ENCODE assay signal across 11 cellular contexts in genomic region chr1:159141584-159142518, GRCh38.
DNase-seq lines count a peak whose midpoint lies in the region; ATAC-seq and TF ChIP-seq lines count a peak whose summit lies in the region.
"Had no signal": no experiment of that assay in that cellular context is flagged by ENCODE, and none has a peak within 500 bp of the region (broad histone marks: within the 10 kb centered on the region; RNA-seq: fewer than 3 reads in every experiment).

No MANE protein-coding gene starts in this region.

- H3K9me3 ChIP-seq in RWPE2 (ENCODE audit: severe bottlenecking): no peaks in the 10 kb centered on the region
- H3K9me3 ChIP-seq: HAP-1 had no signal

- ATAC-seq in RWPE2 (ENCODE audit: low read depth): peak; percentile 46
- ATAC-seq in GM18505 (IDR thresholded peaks at IDR 0.05; ENCODE audit: unreplicated experiment): no peak
- ATAC-seq in stimulated activated memory B cell treated with anti-CD40 and anti-IgM and Interleukin-4, amounts not matched to agents 10 μg/mL and 1 μg/mL and 100 μg/mL, for 72 hours: no peak

- no peak overlapping the region for H3K4me3 Mint-ChIP-seq in stimulated activated memory B cell treated with anti-CD40 and anti-IgM and Interleukin-4, amounts not matched to agents 10 μg/mL and 1 μg/mL and 100 μg/mL, for 72 hours

- H3K36me3 Mint-ChIP-seq in stimulated activated memory B cell treated with anti-CD40 and anti-IgM and Interleukin-4, amounts not matched to agents 10 μg/mL and 1 μg/mL and 100 μg/mL, for 72 hours: peaks cover 8% of the 10 kb centered on the region

- H3K27ac ChIP-seq in RWPE2 (ENCODE audit: poor library complexity, severe bottlenecking): no peak overlapping the region

- peaks cover 27% of the 10 kb centered on the region for H3K27me3 ChIP-seq in RWPE2 (ENCODE audit: insufficient read depth, poor library complexity, severe bottlenecking)

- peak; percentile 4 to 18 for DNase-seq in stimulated activated CD4-positive, alpha-beta T cell treated with anti-CD3 and anti-CD28 coated beads, Interleukin-2, amount 100 ng/mL, for 24 hours
- DNase-seq in stimulated activated CD4-positive, alpha-beta T cell treated with anti-CD3 and anti-CD28 coated beads, Interleukin-12 subunit alpha, Interleukin-12 subunit beta, amount 100 ng/mL, for 4 hours: no peak
- DNase-seq in RWPE2 (ENCODE audit: low spot score): no peak
- peak; percentile 87 for DNase-seq in glomerular visceral epithelial cell (ENCODE audit: extremely low spot score)
- no peak for DNase-seq in NOMO-1 (lab: John Stamatoyannopoulos, UW; ENCODE audit: unreplicated experiment in 2 of 2)
- DNase-seq in activated gamma-delta T cell treated with Interleukin-2 at 50 U/mL for 16 hours: no peak
- DNase-seq: DMS79 treated with DMSO at 0.1 percent for 48 hours, NCI-H446 had no signal

- no peaks in the 10 kb centered on the region for H3K36me3 ChIP-seq in RWPE2 (ENCODE audit: low read depth)
- H3K36me3 ChIP-seq: HAP-1 had no signal

- no peaks in the 10 kb centered on the region for H3K4me1 Mint-ChIP-seq in stimulated activated memory B cell treated with anti-CD40 and anti-IgM and Interleukin-4, amounts not matched to agents 10 μg/mL and 1 μg/mL and 100 μg/mL, for 72 hours

- H3K4me1 ChIP-seq in RWPE2 (ENCODE audit: insufficient read depth, poor library complexity, severe bottlenecking): no peaks in the 10 kb centered on the region
- H3K4me1 ChIP-seq: HAP-1 had no signal

- TF ChIP-seq CTCF in RWPE2 (IDR thresholded peaks at IDR 0.05; ENCODE audit: poor library complexity, severe bottlenecking): no peak

- H3K27me3 Mint-ChIP-seq in stimulated activated memory B cell treated with anti-CD40 and anti-IgM and Interleukin-4, amounts not matched to agents 10 μg/mL and 1 μg/mL and 100 μg/mL, for 72 hours: peaks cover 5% of the 10 kb centered on the region

- no peak for TF ChIP-seq POLR2A in GM18505 (IDR thresholded peaks at IDR 0.05; ENCODE audit: borderline replicate concordance, extremely low read depth, insufficient read depth, insufficient read length)

- no peak overlapping the region for H3K27ac Mint-ChIP-seq in stimulated activated memory B cell treated with anti-CD40 and anti-IgM and Interleukin-4, amounts not matched to agents 10 μg/mL and 1 μg/mL and 100 μg/mL, for 72 hours

- H3K4me3 ChIP-seq in RWPE2 (ENCODE audit: severe bottlenecking): no peak overlapping the region
- H3K4me3 ChIP-seq: HAP-1 had no signal

- H3K9me3 Mint-ChIP-seq in stimulated activated memory B cell treated with anti-CD40 and anti-IgM and Interleukin-4, amounts not matched to agents 10 μg/mL and 1 μg/mL and 100 μg/mL, for 72 hours: no peaks in the 10 kb centered on the region

Comparison
In these comparisons a context has a peak if more than half of its experiments do, and no peak if none do; other contexts are left out.
1. DNase-seq: peak in stimulated activated CD4-positive, alpha-beta T cell treated with anti-CD3 and anti-CD28 coated beads, Interleukin-2, amount 100 ng/mL, for 24 hours (2 of 2) and glomerular visceral epithelial cell (single experiment); none in stimulated activated CD4-positive, alpha-beta T cell treated with anti-CD3 and anti-CD28 coated beads, Interleukin-12 subunit alpha, Interleukin-12 subunit beta, amount 100 ng/mL, for 4 hours (single experiment), RWPE2 (single experiment), NOMO-1 (0 of 2) and activated gamma-delta T cell treated with Interleukin-2 at 50 U/mL for 16 hours (single experiment).